16 cellular contexts compared by ENCODE assay signal in genomic region chr19:29259867-29260281, GRCh38. TPM values are rescaled to one million over a fixed set of nuclear protein-coding genes. Genes with fewer than 3 reads are reported as not detected.
DNase-seq lines count a peak whose midpoint lies in the region; ATAC-seq and TF ChIP-seq lines count a peak whose summit lies in the region.
"Had no signal": no experiment of that assay in that cellular context is flagged by ENCODE, and none has a peak within 500 bp of the region (broad histone marks: within the 10 kb centered on the region; RNA-seq: fewer than 3 reads in every experiment).

No MANE protein-coding gene starts in this region.

- H3K9me3 ChIP-seq in cardiac muscle cell (ENCODE audit: low read depth) (no peaks in the 10 kb centered on the region), OCI-LY7 (ENCODE audit: low read length) (no peaks in the 10 kb centered on the region), skeletal muscle tissue (ENCODE audit: control insufficient read depth in 3 of 3, low read length in 3 of 3) (no peaks in the 10 kb centered on the region), tibial nerve (no peaks in the 10 kb centered on the region)
- H3K9me3 ChIP-seq: BE2C, Caco-2, SK-N-SH had no signal

- intact Hi-C loops in left ventricle myocardium superior (cut with micrococcal nuclease) (no loop called here), OCI-LY7 (cut with micrococcal nuclease; ENCODE audit: unreplicated experiment) (loop anchor here (5.0 kb wide), 1 partner anchor 523 kb away; no protein-coding TSS in a partner anchor)

- DNase-seq in cardiac muscle cell (ENCODE audit: low read depth in 1 of 2, low spot score in 1 of 2) (peak in 1 of 2 donors; percentile 70), left ventricle myocardium superior (no peak), OCI-LY7 (ENCODE audit: low spot score) (no peak), left kidney (ENCODE audit: low read depth, low spot score) (peak; percentile 97), tibial nerve (ENCODE audit: low spot score in 2 of 2) (no peak), medulla oblongata (ENCODE audit: extremely low spot score) (no peak), NCI-H748 (lab: John Stamatoyannopoulos, UW; ENCODE audit: unreplicated experiment) (no peak)
- DNase-seq: CD4-positive, alpha-beta T cell; GOT3; NCI-H2227 treated with DMSO at 0.1 percent for 48 hours had no signal

- no peak for TF ChIP-seq EP300 in tibial nerve (IDR thresholded peaks at IDR 0.05)

- no peaks in the 10 kb centered on the region for H3K36me3 ChIP-seq in cardiac muscle cell
- H3K36me3 ChIP-seq in OCI-LY7 (ENCODE audit: insufficient read depth, low read length), result no peaks in the 10 kb centered on the region
- no peaks in the 10 kb centered on the region for H3K36me3 ChIP-seq in skeletal muscle tissue (ENCODE audit: control insufficient read depth in 3 of 3, insufficient read depth in 3 of 3, low read length in 3 of 3)
- H3K36me3 ChIP-seq in tibial nerve, result no peaks in the 10 kb centered on the region
- H3K36me3 ChIP-seq: BE2C had no signal

- POLR2A ChIA-PET in OCI-LY7 (lab: Charles Lee), result no interaction called here

- no peak overlapping the region for H3K4me2 ChIP-seq in OCI-LY7 (ENCODE audit: low read length)
- H3K4me2 ChIP-seq: SK-N-SH had no signal

- peak overlapping the region; percentile 57; the same call in 1 of the 2 replicates for H2AFZ ChIP-seq in OCI-LY7 (ENCODE audit: low read length)

- ATAC-seq in left ventricle myocardium superior, result no peak

- no peaks in the 10 kb centered on the region for H3K4me1 ChIP-seq in cardiac muscle cell (ENCODE audit: low read depth)
- no peaks in the 10 kb centered on the region for H3K4me1 ChIP-seq in OCI-LY7 (ENCODE audit: insufficient read depth, low read length, poor library complexity, severe bottlenecking)
- H3K4me1 ChIP-seq in skeletal muscle tissue (ENCODE audit: control insufficient read depth in 3 of 3, insufficient read depth in 3 of 3, low read length in 3 of 3), result peaks cover 18 to 35% (median 29%) of the 10 kb centered on the region in 3 donors
- H3K4me1 ChIP-seq in tibial nerve, result no peaks in the 10 kb centered on the region
- H3K4me1 ChIP-seq: BE2C, Caco-2 had no signal

- H3K4me3 ChIP-seq in cardiac muscle cell (no peak overlapping the region), OCI-LY7 (ENCODE audit: low read depth, low read length, poor library complexity, severe bottlenecking) (no peak overlapping the region), skeletal muscle tissue (ENCODE audit: low read length in 3 of 3) (peak overlapping the region in 1 of 3 donors; percentile 22), tibial nerve (no peak overlapping the region)
- H3K4me3 ChIP-seq: GM12878, K562 had no signal

- peak overlapping the region in 1 of 3 donors; percentile 16 for H3K9ac ChIP-seq in skeletal muscle tissue (ENCODE audit: low read depth in 1 of 3, low read length in 3 of 3)
- H3K9ac ChIP-seq: SK-N-SH had no signal

- 63 to 75% methylated on average over 6 of the region's 6 CpGs for WGBS in tibial nerve, 2 donors

- H4K20me1 ChIP-seq in OCI-LY7 (ENCODE audit: insufficient read depth, low read length), result no peaks in the 10 kb centered on the region

- H3K27me3 ChIP-seq in cardiac muscle cell, result no peaks in the 10 kb centered on the region
- no peaks in the 10 kb centered on the region for H3K27me3 ChIP-seq in skeletal muscle tissue (ENCODE audit: control insufficient read depth in 3 of 3, insufficient read depth in 3 of 3, low read length in 3 of 3)
- no peaks in the 10 kb centered on the region for H3K27me3 ChIP-seq in tibial nerve
- H3K27me3 ChIP-seq: BE2C had no signal

- H3K27ac ChIP-seq in cardiac muscle cell (peak overlapping the region; percentile 1), OCI-LY7 (ENCODE audit: low read depth, low read length, poor library complexity, severe bottlenecking) (no peak overlapping the region), skeletal muscle tissue (ENCODE audit: low read depth, low read length) (peak overlapping the region; percentile 26), tibial nerve (no peak overlapping the region)

- no peak for TF ChIP-seq CTCF in cardiac muscle cell (IDR thresholded peaks at IDR 0.05; ENCODE audit: low read depth, low read length)
- no peak for TF ChIP-seq CTCF in OCI-LY7 (conservative IDR thresholded peaks at IDR 0.05; ENCODE audit: low read length)
- TF ChIP-seq CTCF in tibial nerve (IDR thresholded peaks at IDR 0.05), result no peak

- BruUV-seq in OCI-LY7 (replicated peaks; lab: Mats Ljungman, UMichigan), result no TSS peak

- H3K9me2 ChIP-seq in OCI-LY7 (ENCODE audit: insufficient read depth, low read length), result no peaks in the 10 kb centered on the region
- H3K9me2 ChIP-seq: SK-N-SH had no signal

- CTCF ChIA-PET in OCI-LY7 (lab: Charles Lee; ENCODE audit: unreplicated experiment), result no interaction called here

- H3K79me2 ChIP-seq in OCI-LY7 (ENCODE audit: insufficient read depth, low read depth, low read length), result no peaks in the 10 kb centered on the region

- TF ChIP-seq POLR2A in tibial nerve (IDR thresholded peaks at IDR 0.05), result no peak

RNA-seq across cellular contexts. Expression of gene UQCRFS1, which starts 46.9 kb away (rescaled TPM):
- 59.8 and 87.2 TPM in 2 replicates for total RNA-seq in cardiac muscle cell
- polyA plus RNA-seq in cardiac muscle cell, result 134 and 140 TPM in 2 replicates
- total RNA-seq in left ventricle myocardium superior, result 169 TPM
- total RNA-seq in OCI-LY7 (2014; rRNA removed; shearing (Covaris generic)), result 32.6 and 40.6 TPM in 2 replicates
- total RNA-seq in OCI-LY7 (2022), result 40.0 and 42.6 TPM in 2 replicates
- 48.5 TPM for total RNA-seq in skeletal muscle tissue
- total RNA-seq in tibial nerve, result 10 to 100 TPM; 14.1 to 20.1 (median 16.7) TPM

Comparison
In these comparisons a context has a peak if more than half of its experiments do, and no peak if none do; other contexts are left out.
1. H3K27ac ChIP-seq: peak in cardiac muscle cell (single experiment) and skeletal muscle tissue (single experiment); none in OCI-LY7 (single experiment) and tibial nerve (0 of 4).